In genomic region chr2:24083567-24084385, GRCh38 we compare ENCODE assay signal across 8 cellular contexts. TPM values are rescaled to one million over a fixed set of nuclear protein-coding genes. Genes with fewer than 3 reads are reported as not detected.
A peak's percentile ranks its signal among the peaks of the same experiment; 100 is the strongest.
DNase-seq lines count a peak whose midpoint lies in the region; ATAC-seq and TF ChIP-seq lines count a peak whose summit lies in the region.

No MANE protein-coding gene starts in this region.

- ATAC-seq in GM19395 (IDR thresholded peaks at IDR 0.05; ENCODE audit: unreplicated experiment): peak; percentile 81
- peak; percentile 84 for ATAC-seq in HG03442 (IDR thresholded peaks at IDR 0.05; ENCODE audit: unreplicated experiment)
- ATAC-seq in heart right ventricle: peak; percentile 53 to 80 (median 70)

- no peaks in the 10 kb centered on the region for H3K27me3 Mint-ChIP-seq in activated naive CD8-positive, alpha-beta T cell

- intact Hi-C loops in heart right ventricle (cut with DNase I): loop anchor here in 8 of 10 donors (1.0 to 10.0 kb wide), 8 partner anchors 36 to 259 kb away; partner anchors contain the start of genes ATAD2B (in 4 of the 8), FAM228B (in 2 of the 8), PFN4 (in 2 of the 8) and FKBP1B (in 1 of the 8)
- intact Hi-C loops in prostate gland (cut with DNase I): loop anchor here (2.0 to 10.0 kb wide), 3 partner anchors 157 to 301 kb away; partner anchors contain the start of gene ATAD2B

- DNase-seq in DMS79 treated with DMSO at 0.1 percent for 48 hours (lab: John Stamatoyannopoulos, UW) (peak; percentile 92), NCI-H524 (lab: John Stamatoyannopoulos, UW) (peak; percentile 88 to 95), heart right ventricle (no peak), prostate gland (ENCODE audit: low spot score) (peak; percentile 68), NCI-H187 treated with DMSO at 0.1 percent for 48 hours (lab: John Stamatoyannopoulos, UW) (no peak)

- H3K9me3 ChIP-seq in heart right ventricle (no peaks in the 10 kb centered on the region), prostate gland (no peaks in the 10 kb centered on the region)

- H3K9me3 Mint-ChIP-seq in activated naive CD8-positive, alpha-beta T cell (ENCODE audit: low read depth): no peaks in the 10 kb centered on the region

- no peak for TF ChIP-seq POLR2A in prostate gland (IDR thresholded peaks at IDR 0.05)

- peaks cover 11% of the 10 kb centered on the region for H3K4me1 Mint-ChIP-seq in activated naive CD8-positive, alpha-beta T cell (ENCODE audit: low read depth)

- H3K27me3 ChIP-seq in heart right ventricle: no peaks in the 10 kb centered on the region
- no peaks in the 10 kb centered on the region for H3K27me3 ChIP-seq in prostate gland (replicated peaks; ENCODE audit: insufficient read depth)

- 7 to 8% methylated on average over 30 of the region's 30 CpGs for WGBS in heart right ventricle, 2 donors
- 12% methylated on average over 30 of the region's 30 CpGs for WGBS in prostate gland

- H3K27ac ChIP-seq in heart right ventricle: peak overlapping the region; percentile 55 to 98 (median 90)
- H3K27ac ChIP-seq in prostate gland: peak overlapping the region; percentile 91 to 93

- H3K4me1 ChIP-seq in heart right ventricle (peaks cover 4 to 23% (median 18%) of the 10 kb centered on the region in 9 donors), prostate gland (replicated peaks) (peaks cover 3% of the 10 kb centered on the region)

- H3K4me3 ChIP-seq in heart right ventricle (peak overlapping the region; percentile 50 to 79 (median 66)), prostate gland (peak overlapping the region; percentile 45 to 59)

- peak overlapping the region; percentile 86 for H3K4me3 Mint-ChIP-seq in activated naive CD8-positive, alpha-beta T cell

- TF ChIP-seq CTCF in heart right ventricle (IDR thresholded peaks at IDR 0.05) (no peak), prostate gland (IDR thresholded peaks at IDR 0.05) (no peak)

- H3K36me3 ChIP-seq in heart right ventricle: peaks cover 0 to 62% (median 4%) of the 10 kb centered on the region in 9 donors
- no peaks in the 10 kb centered on the region for H3K36me3 ChIP-seq in prostate gland

- H3K36me3 Mint-ChIP-seq in activated naive CD8-positive, alpha-beta T cell: peaks cover 3% of the 10 kb centered on the region

- H3K27ac Mint-ChIP-seq in activated naive CD8-positive, alpha-beta T cell: no peak overlapping the region

RNA-seq across cellular contexts. Expression of gene TP53I3, which starts 0.9 kb away (rescaled TPM):
- 10 to 100 TPM in 6 of 10 donors, 1 to 10 TPM in 4; 8.7 to 18.3 (median 12.3) TPM for total RNA-seq in heart right ventricle
- polyA plus RNA-seq in heart right ventricle: 10 to 100 TPM; 16.4 to 17.2 TPM
- total RNA-seq in prostate gland: 10 to 100 TPM; 16.2 to 26.2 TPM

RNA-seq across cellular contexts. Expression of gene SF3B6, which starts 7.7 kb away (rescaled TPM):
- 10 to 100 TPM; 52.9 to 64.6 (median 57.4) TPM for total RNA-seq in heart right ventricle
- polyA plus RNA-seq in heart right ventricle: 10 to 100 TPM; 29.2 to 81.7 TPM
- 10 to 100 TPM; 78.9 to 79.3 TPM for total RNA-seq in prostate gland

RNA-seq across cellular contexts. Expression of gene FKBP1B, which starts 34.2 kb away (rescaled TPM):
- total RNA-seq in heart right ventricle (1 to 10 TPM in 8 of 10 donors, under 1 TPM in 1, not detected in 1; 0.61 to 2.8 (median 1.7) TPM), prostate gland (1 to 10 TPM; 8.5 to 8.6 TPM)
- 1 to 10 TPM; 3.4 to 6.3 TPM for polyA plus RNA-seq in heart right ventricle

RNA-seq across cellular contexts. Expression of gene WDCP, which starts 36.6 kb away (rescaled TPM):
- total RNA-seq in heart right ventricle (10 to 100 TPM in 1 of 10 donors, 1 to 10 TPM in 9; 4.8 to 10.1 (median 6.2) TPM), prostate gland (1 to 10 TPM; 6.3 to 7.2 TPM)
- 1 to 10 TPM; 1.8 to 2.8 TPM for polyA plus RNA-seq in heart right ventricle

RNA-seq across cellular contexts. Expression of gene PFN4, which starts 39.4 kb away (rescaled TPM):
- total RNA-seq in heart right ventricle: 1 to 10 TPM in 2 of 10 donors, under 1 TPM in 6, not detected in 2; 0.35 to 1.6 (median 0.78) TPM
- 1 to 10 TPM in 1 of 2 donors, under 1 TPM in 1; 0.28 to 2.3 TPM for polyA plus RNA-seq in heart right ventricle
- 10 to 100 TPM in 1 of 2 donors, not detected in 1; 16.9 TPM for total RNA-seq in prostate gland

Comparison
In these comparisons a context has a peak if more than half of its experiments do, and no peak if none do; other contexts are left out.
1. DNase-seq: peak in DMS79 treated with DMSO at 0.1 percent for 48 hours (single experiment), NCI-H524 (2 of 2) and prostate gland (single experiment); none in heart right ventricle (0 of 2) and NCI-H187 treated with DMSO at 0.1 percent for 48 hours (single experiment).
2. Peak in every context shown above with its lines, with median percentiles within 50 percentile points of each other: ATAC-seq.